9 cellular contexts compared by ENCODE assay signal in the genomic region with DNA sequence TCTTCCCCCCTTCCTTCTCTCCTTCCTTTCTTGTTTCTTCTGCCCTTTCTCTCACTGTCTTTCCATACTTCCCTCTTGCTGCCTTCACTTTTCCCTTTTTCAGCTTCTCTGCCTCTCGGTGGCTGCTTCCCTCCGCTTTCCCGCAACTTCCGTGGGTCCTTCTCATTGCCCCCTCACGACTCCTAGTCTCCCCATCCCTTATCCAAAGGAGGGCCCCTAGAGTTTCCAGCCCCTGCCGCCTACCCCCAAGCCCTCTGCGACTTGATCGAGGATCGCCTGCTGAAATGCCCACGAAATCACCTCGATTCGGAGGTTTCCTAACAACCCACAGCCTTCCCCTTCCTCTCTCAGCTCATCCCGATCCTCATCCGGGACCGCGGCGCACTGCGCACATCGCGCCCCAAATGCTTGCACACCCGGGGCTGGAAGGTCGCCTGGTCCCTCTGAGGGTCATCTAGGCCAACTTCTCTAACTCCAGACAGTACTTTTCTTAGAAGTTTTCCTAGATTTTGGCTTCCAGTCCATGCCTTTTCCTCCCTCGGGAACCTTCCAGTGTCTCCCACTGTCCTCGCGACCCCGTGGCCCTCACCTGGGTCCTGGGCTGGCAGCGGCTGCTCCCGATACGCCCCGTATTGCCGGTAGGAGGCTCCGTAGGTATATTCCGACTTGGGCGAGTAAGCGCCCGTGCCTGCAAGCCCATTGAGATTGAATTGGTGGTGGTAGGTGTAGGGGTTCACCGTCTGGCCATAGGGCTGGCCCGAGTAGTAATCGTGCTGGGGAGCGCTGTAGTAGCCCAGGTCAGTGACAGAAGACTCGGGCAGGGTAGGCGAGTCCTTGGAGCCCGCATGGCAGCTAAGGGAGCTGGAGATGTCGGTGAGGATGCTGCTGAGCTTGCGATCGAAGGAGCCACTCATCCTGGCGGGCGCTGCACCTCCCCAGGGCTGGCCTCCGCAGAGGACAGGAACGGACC. TPM values are rescaled to one million over a fixed set of nuclear protein-coding genes. Genes with fewer than 3 reads are reported as not detected.
DNase-seq lines count a peak whose midpoint lies in the region; ATAC-seq, FAIRE-seq and TF ChIP-seq lines count a peak whose summit lies in the region.
"Had no signal": no experiment of that assay in that cellular context is flagged by ENCODE, and none has a peak within 500 bp of the region (broad histone marks: within the 10 kb centered on the region; RNA-seq: fewer than 3 reads in every experiment).

No MANE protein-coding gene starts in this region.

- in situ Hi-C loops in gastrocnemius medialis (cut with MboI; ENCODE audit: low sequenced_read_pairs in 4 of 4): loop anchor here (10.0 to 25.0 kb wide), 4 partner anchors 120 to 432 kb away; no protein-coding TSS in a partner anchor

- peak; percentile 75 for DNase-seq in DMS 273 (lab: John Stamatoyannopoulos, UW; ENCODE audit: unreplicated experiment)
- DNase-seq in DMS 273 treated with DMSO at 0.1 percent for 48 hours (lab: John Stamatoyannopoulos, UW): no peak
- peak; percentile 5 for DNase-seq in RPMI8226
- no peak for DNase-seq in fibroblast of lung (ENCODE audit: low read depth in 2 of 2)
- DNase-seq in gastrocnemius medialis: no peak
- DNase-seq in NCI-H446 (lab: John Stamatoyannopoulos, UW): no peak
- DNase-seq in stimulated activated CD4-positive, alpha-beta T cell treated with anti-CD3 and anti-CD28 coated beads, Interleukin-2, amount 100 ng/mL, for 48 hours: no peak
- no peak for DNase-seq in GM12891 (ENCODE audit: insufficient read length, low spot score)

- no peak overlapping the region for H3K9ac ChIP-seq in fibroblast of lung (ENCODE audit: insufficient read depth, low read length)

- no peaks in the 10 kb centered on the region for H3K79me2 ChIP-seq in fibroblast of lung (ENCODE audit: control insufficient read depth, insufficient read depth, low read length)

- no peak for FAIRE-seq in GM12891 (lab: Jason Lieb, UNC)
- FAIRE-seq: A204.1 had no signal

- intact Hi-C loops in gastrocnemius medialis (cut with DNase I; ENCODE audit: low total_unique reads): no loop called here

- no peaks in the 10 kb centered on the region for H4K20me1 ChIP-seq in fibroblast of lung (ENCODE audit: control insufficient read depth, extremely low read depth, insufficient read depth, low read length)

- H3K27me3 ChIP-seq in fibroblast of lung (ENCODE audit: control insufficient read depth, insufficient read depth, low read length) (peaks cover 54% of the 10 kb centered on the region), gastrocnemius medialis (peaks cover 67 to 76% (median 74%) of the 10 kb centered on the region in 3 donors)

- H3K36me3 ChIP-seq in fibroblast of lung (ENCODE audit: control insufficient read depth, insufficient read depth, low read length) (no peaks in the 10 kb centered on the region), gastrocnemius medialis (no peaks in the 10 kb centered on the region)

- no peak for TF ChIP-seq CTCF in fibroblast of lung (conservative IDR thresholded peaks at IDR 0.05 in 1 of 2, IDR thresholded peaks at IDR 0.05 in 1 of 2; ENCODE audit: low read depth in 1 of 2, low read length in 2 of 2)
- TF ChIP-seq CTCF in gastrocnemius medialis (IDR thresholded peaks at IDR 0.05 in 4 of 5, conservative IDR thresholded peaks at IDR 0.05 in 1 of 5): no peak

- no peak for ATAC-seq in gastrocnemius medialis

- no peak for TF ChIP-seq POLR2A in gastrocnemius medialis (IDR thresholded peaks at IDR 0.05)
- no peak for TF ChIP-seq POLR2A in GM12891 (IDR thresholded peaks at IDR 0.05; ENCODE audit: low read depth, low read length)

- no peak overlapping the region for H2AFZ ChIP-seq in fibroblast of lung (ENCODE audit: low read length)

- H3K4me3 ChIP-seq in fibroblast of lung (replicated peaks in 1 of 4; ENCODE audit: control extremely low read depth in 1 of 4, insufficient read depth in 1 of 4, low read depth in 3 of 4, low read length in 4 of 4): peak overlapping the region in 2 of 4 experiments; percentile 10 to 32
- H3K4me3 ChIP-seq in gastrocnemius medialis: peak overlapping the region; percentile 24 to 54 (median 40)

- no peaks in the 10 kb centered on the region for H3K4me1 ChIP-seq in fibroblast of lung (ENCODE audit: control insufficient read depth, extremely low read depth, insufficient read depth, low read length)
- peaks cover 5 to 21% of the 10 kb centered on the region in 2 donors for H3K4me1 ChIP-seq in gastrocnemius medialis

- H3K9me3 ChIP-seq in fibroblast of lung (ENCODE audit: control insufficient read depth, insufficient read depth, low read depth, low read length) (no peaks in the 10 kb centered on the region), gastrocnemius medialis (no peaks in the 10 kb centered on the region)

- H3K4me2 ChIP-seq in fibroblast of lung (ENCODE audit: extremely low read depth, insufficient read depth, low read length): peak overlapping the region; percentile 62

- H3K27ac ChIP-seq in fibroblast of lung (ENCODE audit: insufficient read depth, low read length) (no peak overlapping the region), gastrocnemius medialis (no peak overlapping the region)

TF ChIP-seq in GM12891, 5 proteins besides CTCF, POLR2A, EP300 and RAD21:
- TF ChIP-seq POU2F2 (IDR thresholded peaks at IDR 0.05; ENCODE audit: low read depth, low read length): no peak

RNA-seq across cellular contexts. Expression of a gene that starts 0.7 kb away (rescaled TPM):
- total RNA-seq in fibroblast of lung (not detected in 2 replicates), gastrocnemius medialis (not detected)
- not detected in 2 replicates for polyA plus RNA-seq in fibroblast of lung
- polyA plus RNA-seq in fibroblast of lung (2012): not detected in 2 replicates
- polyA minus RNA-seq in fibroblast of lung (ENCODE audit: low replicate concordance): not detected in 2 replicates
- not detected for polyA plus RNA-seq in GM12891 (2012; ENCODE audit: low read depth, missing spikeins)

RNA-seq across cellular contexts. Expression of a gene that starts 25.4 kb away (rescaled TPM):
- total RNA-seq in fibroblast of lung (not detected in 2 replicates), gastrocnemius medialis (not detected)
- polyA plus RNA-seq in fibroblast of lung: not detected in 2 replicates
- polyA plus RNA-seq in fibroblast of lung (2012): not detected in 2 replicates
- polyA minus RNA-seq in fibroblast of lung (ENCODE audit: low replicate concordance): not detected in 2 replicates
- polyA plus RNA-seq in GM12891 (2012; ENCODE audit: low read depth, missing spikeins): 0.21 TPM

Comparison
In these comparisons a context has a peak if more than half of its experiments do, and no peak if none do; other contexts are left out.
1. DNase-seq: peak in DMS 273 (single experiment) and RPMI8226 (single experiment); none in DMS 273 treated with DMSO at 0.1 percent for 48 hours (single experiment), fibroblast of lung (0 of 2), gastrocnemius medialis (0 of 2), NCI-H446 (0 of 2), stimulated activated CD4-positive, alpha-beta T cell treated with anti-CD3 and anti-CD28 coated beads, Interleukin-2, amount 100 ng/mL, for 48 hours (0 of 2) and GM12891 (single experiment).